Comparison of ENCODE assay signal across 1 cellular context in the genomic region with DNA sequence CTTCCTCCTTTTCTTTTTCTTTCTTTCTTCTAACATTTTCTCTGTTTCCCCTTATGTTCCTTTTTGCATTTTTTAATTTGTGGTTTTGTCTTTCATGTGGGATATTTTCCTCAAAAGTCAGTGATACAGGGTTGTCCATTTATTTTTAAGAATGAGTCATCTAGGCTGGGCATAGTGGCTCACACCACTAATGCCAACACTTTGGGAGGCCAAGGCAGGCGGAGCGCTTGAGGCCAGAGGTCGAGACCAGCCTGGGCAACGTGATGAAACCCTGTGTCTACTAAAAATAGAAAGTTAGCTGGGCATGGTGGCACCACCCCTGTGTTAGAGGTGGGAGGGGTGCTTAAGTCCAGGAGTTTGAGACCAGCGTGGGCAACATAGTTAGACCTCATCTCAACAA.
TF ChIP-seq lines count a peak whose summit lies in the region.

No MANE protein-coding gene starts in this region.

TF ChIP-seq in H1, 55 proteins besides CTCF, POLR2A, EP300 and RAD21:
- TF ChIP-seq TBP (IDR thresholded peaks at IDR 0.05; ENCODE audit: low read depth, low read length) = no peak
- TF ChIP-seq YY1 (IDR thresholded peaks at IDR 0.05; ENCODE audit: low read depth, low read length) = no peak
- no peak for TF ChIP-seq FOSL1 (IDR thresholded peaks at IDR 0.05; ENCODE audit: insufficient read depth, low read depth, low read length)
- TF ChIP-seq SP4 (IDR thresholded peaks at IDR 0.05; ENCODE audit: low read length) = no peak
- no peak for TF ChIP-seq HDAC2 (IDR thresholded peaks at IDR 0.05; ENCODE audit: borderline replicate concordance in 1 of 2, low read depth in 2 of 2, low read length in 2 of 2)
